20 cellular contexts compared by ENCODE assay signal in the genomic region with DNA sequence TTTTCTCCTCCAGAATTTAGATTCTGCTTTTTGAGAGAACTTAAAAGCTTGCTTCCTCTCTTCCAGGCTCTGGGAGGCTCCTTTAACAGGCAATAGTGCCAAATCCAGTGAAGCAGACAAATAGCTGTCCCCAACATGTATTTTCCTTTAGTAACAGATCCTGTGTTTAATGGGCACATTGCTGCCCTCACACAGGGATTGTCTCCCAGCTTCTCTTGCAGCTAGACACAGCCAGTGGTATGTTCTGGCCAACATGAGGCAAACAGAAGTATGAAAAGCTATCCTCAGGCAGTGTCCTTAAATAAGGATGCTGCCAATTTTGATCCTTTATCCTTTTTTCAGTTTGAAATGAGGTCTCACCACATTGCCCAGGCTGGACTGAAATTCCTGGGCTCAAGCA. TPM values are rescaled to one million over a fixed set of nuclear protein-coding genes. Genes with fewer than 3 reads are reported as not detected.
A peak's percentile ranks its signal among the peaks of the same experiment; 100 is the strongest.
DNase-seq lines count a peak whose midpoint lies in the region; TF ChIP-seq lines count a peak whose summit lies in the region.
"Had no signal": no experiment of that assay in that cellular context is flagged by ENCODE, and none has a peak within 500 bp of the region (broad histone marks: within the 10 kb centered on the region; RNA-seq: fewer than 3 reads in every experiment).

No MANE protein-coding gene starts in this region.

- no peaks in the 10 kb centered on the region for H3K9me3 Mint-ChIP-seq in activated CD4-positive, alpha-beta T cell treated with anti-CD3 and anti-CD28 coated beads, Interleukin-2, amount 10 ng/mL, durations not matched to agents 24 days and 14 days
- peaks cover 6% of the 10 kb centered on the region for H3K9me3 Mint-ChIP-seq in chondrocyte (ENCODE audit: low read depth)

- H3K9me3 ChIP-seq in HEK293 (ENCODE audit: control insufficient read depth, insufficient read depth, low read depth, low read length), result no peaks in the 10 kb centered on the region; the same call in 1 of the 2 replicates
- H3K9me3 ChIP-seq: Caco-2, HAP-1 had no signal

- peaks cover 26% of the 10 kb centered on the region for H3K27me3 Mint-ChIP-seq in activated CD4-positive, alpha-beta T cell treated with anti-CD3 and anti-CD28 coated beads, Interleukin-2, amount 10 ng/mL, durations not matched to agents 24 days and 14 days
- H3K27me3 Mint-ChIP-seq in chondrocyte (ENCODE audit: low read depth), result no peaks in the 10 kb centered on the region
- H3K27me3 Mint-ChIP-seq: B cell had no signal

- no peak overlapping the region for H3K27ac ChIP-seq in HEK293 (ENCODE audit: extremely low read depth, low read depth, low read length)
- H3K27ac ChIP-seq: 22Rv1, BLaER1, C4-2B had no signal

- intact Hi-C loops in activated CD4-positive, alpha-beta T cell treated with anti-CD3 and anti-CD28 coated beads, Interleukin-2, amount 10 ng/mL, durations not matched to agents 24 days and 14 days (cut with micrococcal nuclease), result no loop called here

- no peak overlapping the region for H3K4me3 ChIP-seq in HEK293 (ENCODE audit: low read depth, low read length)
- H3K4me3 ChIP-seq: BLaER1, GM12878, HAP-1 had no signal

- H3K4me1 ChIP-seq in HEK293 (ENCODE audit: control insufficient read depth, insufficient read depth, low read length), result peaks cover 34% of the 10 kb centered on the region

- DNase-seq in activated CD4-positive, alpha-beta T cell treated with anti-CD3 and anti-CD28 coated beads, Interleukin-2, amount 10 ng/mL, durations not matched to agents 24 days and 14 days, result peak; percentile 44
- DNase-seq in activated CD4-positive, alpha-beta T cell treated with anti-CD3 and anti-CD28 coated beads for 1 hour, result no peak
- DNase-seq in chondrocyte (ENCODE audit: low spot score) (no peak), GM10248 (ENCODE audit: extremely low spot score) (no peak), AML-193 (lab: John Stamatoyannopoulos, UW) (no peak), SIG-M5 treated with dmso at 0.1 percent for 504 hours (lab: John Stamatoyannopoulos, UW; ENCODE audit: unreplicated experiment) (no peak)
- DNase-seq: ACHN; Caco-2; CD4-positive, CD25-positive, alpha-beta regulatory T cell; CD8-positive, alpha-beta T cell; DMS153; DND-41; GOT3 had no signal

- no peaks in the 10 kb centered on the region for H3K36me3 Mint-ChIP-seq in activated CD4-positive, alpha-beta T cell treated with anti-CD3 and anti-CD28 coated beads, Interleukin-2, amount 10 ng/mL, durations not matched to agents 24 days and 14 days (ENCODE audit: low read depth)
- peaks cover 19% of the 10 kb centered on the region for H3K36me3 Mint-ChIP-seq in chondrocyte (ENCODE audit: low read depth)
- H3K36me3 Mint-ChIP-seq: CD4-positive, CD25-positive, alpha-beta regulatory T cell; CD8-positive, alpha-beta T cell had no signal

- no peak overlapping the region for H3K27ac Mint-ChIP-seq in activated CD4-positive, alpha-beta T cell treated with anti-CD3 and anti-CD28 coated beads, Interleukin-2, amount 10 ng/mL, durations not matched to agents 24 days and 14 days
- peak overlapping the region; percentile 25 for H3K27ac Mint-ChIP-seq in chondrocyte (ENCODE audit: unreplicated experiment)
- H3K27ac Mint-ChIP-seq: B cell; CD8-positive, alpha-beta T cell had no signal

- CTCF ChIA-PET in HEK293 (lab: Yijun Ruan, JAX) (interaction anchor here (1.3 to 1.6 kb wide), 2 partner anchors 9 to 11 kb away, joined by 4 read pairs; no protein-coding TSS in a partner anchor), GM10248 (lab: Yijun Ruan, JAX) (interaction anchor here (0.8 to 1.8 kb wide), 5 partner anchors 9 to 22 kb away, joined by 3 to 8 read pairs (median 3); no protein-coding TSS in a partner anchor)

- TF ChIP-seq CTCF in HEK293 (tag by site-specific recombination; IDR thresholded peaks at IDR 0.05) (no peak), chondrocyte (IDR thresholded peaks at IDR 0.05) (no peak), GM10248 (IDR thresholded peaks at IDR 0.05; ENCODE audit: control extremely low read depth, extremely low read depth, low read depth, missing control alignments) (no peak)

- no peaks in the 10 kb centered on the region for H3K4me1 Mint-ChIP-seq in activated CD4-positive, alpha-beta T cell treated with anti-CD3 and anti-CD28 coated beads, Interleukin-2, amount 10 ng/mL, durations not matched to agents 24 days and 14 days
- H3K4me1 Mint-ChIP-seq in chondrocyte (ENCODE audit: low read depth), result peaks cover 72% of the 10 kb centered on the region
- H3K4me1 Mint-ChIP-seq: B cell; CD4-positive, CD25-positive, alpha-beta regulatory T cell had no signal

- POLR2A ChIA-PET in HEK293 (lab: Yijun Ruan, JAX), result no interaction called here
- POLR2A ChIA-PET in GM10248 (lab: Yijun Ruan, JAX), result no interaction called here

- H3K4me3 Mint-ChIP-seq in activated CD4-positive, alpha-beta T cell treated with anti-CD3 and anti-CD28 coated beads, Interleukin-2, amount 10 ng/mL, durations not matched to agents 24 days and 14 days, result no peak overlapping the region
- H3K4me3 Mint-ChIP-seq in chondrocyte (ENCODE audit: unreplicated experiment), result no peak overlapping the region
- H3K4me3 Mint-ChIP-seq: B cell; CD4-positive, CD25-positive, alpha-beta regulatory T cell; CD8-positive, alpha-beta T cell had no signal

- peaks cover 29 to 71% of the 10 kb centered on the region in 2 experiments for H3K36me3 ChIP-seq in HEK293 (ENCODE audit: control insufficient read depth in 2 of 2, insufficient read depth in 1 of 2, low read length in 2 of 2)
- H3K36me3 ChIP-seq: BLaER1 had no signal

TF ChIP-seq in HEK293, 187 proteins besides CTCF, POLR2A, EP300 and RAD21:
- TF ChIP-seq ZFP69B (tag by site-specific recombination; IDR thresholded peaks at IDR 0.05) (no peak), ZNF549 (tag by site-specific recombination; IDR thresholded peaks at IDR 0.05) (peak; percentile 31; the same call in 1 of the 2 replicates), ZNF510 (tag by site-specific recombination; IDR thresholded peaks at IDR 0.05; ENCODE audit: insufficient replicate concordance) (peak; percentile 70)
TF ChIP-seq in HEK293: peak in this region for 2.

RNA-seq across cellular contexts. Expression of gene MALSU1, which starts 38.2 kb away (rescaled TPM):
- 92.8 and 98.8 TPM in 2 replicates for total RNA-seq in activated CD4-positive, alpha-beta T cell treated with anti-CD3 and anti-CD28 coated beads, Interleukin-2, amount 10 ng/mL, durations not matched to agents 24 days and 14 days
- total RNA-seq in chondrocyte, result 40.9 to 57.3 TPM (median 44.6 TPM) in 3 replicates
